In genomic region chr1:39102537-39103320, GRCh38 we compare ENCODE assay signal across 8 cellular contexts.
A peak's percentile ranks its signal among the peaks of the same experiment; 100 is the strongest.
DNase-seq lines count a peak whose midpoint lies in the region; ATAC-seq and TF ChIP-seq lines count a peak whose summit lies in the region.

No MANE protein-coding gene starts in this region.

- H3K36me3 ChIP-seq in adrenal gland (replicated peaks in 1 of 2) (no peaks in the 10 kb centered on the region), left ventricle myocardium inferior (no peaks in the 10 kb centered on the region)

- WGBS in adrenal gland, 4 donors = 27 to 33% (median 30%) methylated on average over 11 of the region's 11 CpGs

- H3K27ac ChIP-seq in adrenal gland = peak overlapping the region in 2 of 5 donors; percentile 94 to 98
- peak overlapping the region; percentile 39 for H3K27ac ChIP-seq in left ventricle myocardium inferior (replicated peaks)

- TF ChIP-seq EP300 in Ishikawa (IDR thresholded peaks at IDR 0.05; ENCODE audit: borderline replicate concordance) = no peak

- peaks cover 26 to 46% of the 10 kb centered on the region in 2 donors for H3K4me1 ChIP-seq in adrenal gland (replicated peaks in 1 of 2)
- peaks cover 56% of the 10 kb centered on the region for H3K4me1 ChIP-seq in left ventricle myocardium inferior

- H3K9me3 ChIP-seq in adrenal gland (replicated peaks in 1 of 3) (no peaks in the 10 kb centered on the region), left ventricle myocardium inferior (replicated peaks) (no peaks in the 10 kb centered on the region)

- no peaks in the 10 kb centered on the region for H3K36me3 Mint-ChIP-seq in progenitor cell of endocrine pancreas (ENCODE audit: insufficient read depth)

- no peaks in the 10 kb centered on the region for H3K27me3 Mint-ChIP-seq in progenitor cell of endocrine pancreas

- TF ChIP-seq CTCF in adrenal gland (IDR thresholded peaks at IDR 0.05) = peak; percentile 61 to 96 (median 87)
- peak; percentile 80 for TF ChIP-seq CTCF in left ventricle myocardium inferior (IDR thresholded peaks at IDR 0.05; ENCODE audit: borderline replicate concordance)
- peak; percentile 67 for TF ChIP-seq CTCF in progenitor cell of endocrine pancreas (IDR thresholded peaks at IDR 0.05; ENCODE audit: unreplicated experiment)

- TF ChIP-seq RAD21 in Ishikawa (IDR thresholded peaks at IDR 0.05; ENCODE audit: low read depth) = peak; percentile 94

- no peak overlapping the region for H3K4me3 ChIP-seq in adrenal gland
- no peak overlapping the region for H3K4me3 ChIP-seq in left ventricle myocardium inferior

- ATAC-seq in HG03439 (IDR thresholded peaks at IDR 0.05; ENCODE audit: unreplicated experiment) = no peak

- no peaks in the 10 kb centered on the region for H3K9me3 Mint-ChIP-seq in progenitor cell of endocrine pancreas (ENCODE audit: low read depth)

- peaks cover 28% of the 10 kb centered on the region for H3K4me1 Mint-ChIP-seq in progenitor cell of endocrine pancreas (ENCODE audit: low read depth)

- no peaks in the 10 kb centered on the region for H3K27me3 ChIP-seq in adrenal gland
- no peaks in the 10 kb centered on the region for H3K27me3 ChIP-seq in left ventricle myocardium inferior (ENCODE audit: low read depth)

- H3K27ac Mint-ChIP-seq in progenitor cell of endocrine pancreas = no peak overlapping the region

- peak; percentile 26 for DNase-seq in activated gamma-delta T cell treated with Interleukin-2 at 50 U/mL for 16 hours
- DNase-seq in activated gamma-delta T cell (lab: John Stamatoyannopoulos, UW) = no peak
- peak; percentile 99 for DNase-seq in NOMO-1 treated with DMSO at 0.1 percent for 48 hours (lab: John Stamatoyannopoulos, UW; ENCODE audit: unreplicated experiment)
- DNase-seq in adrenal gland = peak in 5 of 7 donors; percentile 37 to 60 (median 57)
- no peak for DNase-seq in left ventricle myocardium inferior
- DNase-seq in progenitor cell of endocrine pancreas (ENCODE audit: low spot score, unreplicated experiment) = no peak

- no peak for TF ChIP-seq POLR2A in adrenal gland (IDR thresholded peaks at IDR 0.05)

- intact Hi-C loops in adrenal gland (cut with DNase I) (loop anchor here (10.0 kb wide), 2 partner anchors 72 to 152 kb away; no protein-coding TSS in a partner anchor), left ventricle myocardium inferior (cut with micrococcal nuclease) (loop anchor here (2.0 kb wide), 2 partner anchors 90 to 156 kb away; no protein-coding TSS in a partner anchor)

- no peak overlapping the region for H3K4me3 Mint-ChIP-seq in progenitor cell of endocrine pancreas (ENCODE audit: low read depth)

TF ChIP-seq in Ishikawa, 13 proteins besides CTCF, POLR2A, EP300 and RAD21:
- no peak for TF ChIP-seq YY1 (IDR thresholded peaks at IDR 0.05; ENCODE audit: low read depth)
- no peak for TF ChIP-seq USF1 (IDR thresholded peaks at IDR 0.05)
- TF ChIP-seq, protein P1, sequence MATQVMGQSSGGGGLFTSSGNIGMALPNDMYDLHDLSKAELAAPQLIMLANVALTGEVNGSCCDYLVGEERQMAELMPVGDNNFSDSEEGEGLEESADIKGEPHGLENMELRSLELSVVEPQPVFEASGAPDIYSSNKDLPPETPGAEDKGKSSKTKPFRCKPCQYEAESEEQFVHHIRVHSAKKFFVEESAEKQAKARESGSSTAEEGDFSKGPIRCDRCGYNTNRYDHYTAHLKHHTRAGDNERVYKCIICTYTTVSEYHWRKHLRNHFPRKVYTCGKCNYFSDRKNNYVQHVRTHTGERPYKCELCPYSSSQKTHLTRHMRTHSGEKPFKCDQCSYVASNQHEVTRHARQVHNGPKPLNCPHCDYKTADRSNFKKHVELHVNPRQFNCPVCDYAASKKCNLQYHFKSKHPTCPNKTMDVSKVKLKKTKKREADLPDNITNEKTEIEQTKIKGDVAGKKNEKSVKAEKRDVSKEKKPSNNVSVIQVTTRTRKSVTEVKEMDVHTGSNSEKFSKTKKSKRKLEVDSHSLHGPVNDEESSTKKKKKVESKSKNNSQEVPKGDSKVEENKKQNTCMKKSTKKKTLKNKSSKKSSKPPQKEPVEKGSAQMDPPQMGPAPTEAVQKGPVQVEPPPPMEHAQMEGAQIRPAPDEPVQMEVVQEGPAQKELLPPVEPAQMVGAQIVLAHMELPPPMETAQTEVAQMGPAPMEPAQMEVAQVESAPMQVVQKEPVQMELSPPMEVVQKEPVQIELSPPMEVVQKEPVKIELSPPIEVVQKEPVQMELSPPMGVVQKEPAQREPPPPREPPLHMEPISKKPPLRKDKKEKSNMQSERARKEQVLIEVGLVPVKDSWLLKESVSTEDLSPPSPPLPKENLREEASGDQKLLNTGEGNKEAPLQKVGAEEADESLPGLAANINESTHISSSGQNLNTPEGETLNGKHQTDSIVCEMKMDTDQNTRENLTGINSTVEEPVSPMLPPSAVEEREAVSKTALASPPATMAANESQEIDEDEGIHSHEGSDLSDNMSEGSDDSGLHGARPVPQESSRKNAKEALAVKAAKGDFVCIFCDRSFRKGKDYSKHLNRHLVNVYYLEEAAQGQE (IDR thresholded peaks at IDR 0.05; ENCODE audit: low read depth) = no peak
- TF ChIP-seq NFIC (IDR thresholded peaks at IDR 0.05) = no peak
- no peak for TF ChIP-seq ZBTB7A (IDR thresholded peaks at IDR 0.05; ENCODE audit: low read depth)
- no peak for TF ChIP-seq TCF12 (IDR thresholded peaks at IDR 0.05; ENCODE audit: low read depth)
- no peak for TF ChIP-seq EGR1 (IDR thresholded peaks at IDR 0.05)
- TF ChIP-seq CEBPB (IDR thresholded peaks at IDR 0.05) = no peak
- no peak for TF ChIP-seq TAF1 (IDR thresholded peaks at IDR 0.05; ENCODE audit: low read depth)

Comparison
In these comparisons a context has a peak if more than half of its experiments do, and no peak if none do; other contexts are left out.
1. DNase-seq: peak in activated gamma-delta T cell treated with Interleukin-2 at 50 U/mL for 16 hours (single experiment), NOMO-1 treated with DMSO at 0.1 percent for 48 hours (single experiment) and adrenal gland (5 of 7); none in activated gamma-delta T cell (single experiment), left ventricle myocardium inferior (single experiment) and progenitor cell of endocrine pancreas (single experiment).
2. Peak in every context shown above with its lines, with median percentiles within 50 percentile points of each other: CTCF ChIP-seq.